Comparison of ENCODE assay signal across 8 cellular contexts in genomic region chr20:50729925-50730764, GRCh38. TPM values are rescaled to one million over a fixed set of nuclear protein-coding genes. Genes with fewer than 3 reads are reported as not detected.
DNase-seq lines count a peak whose midpoint lies in the region; ATAC-seq, FAIRE-seq and TF ChIP-seq lines count a peak whose summit lies in the region.

No MANE protein-coding gene starts in this region.

- no peaks in the 10 kb centered on the region for H4K20me1 ChIP-seq in astrocyte (ENCODE audit: insufficient read depth, low read length)
- H4K20me1 ChIP-seq in keratinocyte (ENCODE audit: control insufficient read depth, extremely low read depth, insufficient read depth, low read length): no peaks in the 10 kb centered on the region

- peak overlapping the region; percentile 96 for H3K4me2 ChIP-seq in astrocyte (ENCODE audit: low read length)
- H3K4me2 ChIP-seq in keratinocyte (ENCODE audit: control insufficient read depth, extremely low read depth, insufficient read depth, low read depth, low read length): peak overlapping the region; percentile 91

- H3K27me3 ChIP-seq in BE2C: no peaks in the 10 kb centered on the region
- H3K27me3 ChIP-seq in HUES6 (ENCODE audit: control insufficient read depth, insufficient read depth, low read length): no peaks in the 10 kb centered on the region
- H3K27me3 ChIP-seq in astrocyte (ENCODE audit: insufficient read depth, low read length): peaks cover 9% of the 10 kb centered on the region
- H3K27me3 ChIP-seq in keratinocyte (ENCODE audit: control insufficient read depth, extremely low read depth, insufficient read depth, low read length): no peaks in the 10 kb centered on the region
- H3K27me3 ChIP-seq in stomach smooth muscle (ENCODE audit: control insufficient read depth in 1 of 2, insufficient read depth in 2 of 2, low read length in 2 of 2): no peaks in the 10 kb centered on the region

- no peaks in the 10 kb centered on the region for H3K27me3 Mint-ChIP-seq in astrocyte (ENCODE audit: low read depth, unreplicated experiment)

- H3K4me1 ChIP-seq in BE2C (peaks cover under 1% of the 10 kb centered on the region; the same call in 1 of the 2 replicates), HUES6 (ENCODE audit: control insufficient read depth, insufficient read depth, low read length) (peaks cover 31% of the 10 kb centered on the region), astrocyte (ENCODE audit: insufficient read depth, low read length) (peaks cover 10% of the 10 kb centered on the region), keratinocyte (ENCODE audit: control insufficient read depth, extremely low read depth, insufficient read depth, low read length) (peaks cover 57% of the 10 kb centered on the region), stomach smooth muscle (ENCODE audit: control insufficient read depth, insufficient read depth, low read length) (peaks cover 16% of the 10 kb centered on the region)

- peak overlapping the region; percentile 84 for H3K27ac ChIP-seq in HUES6 (ENCODE audit: low read depth, low read length)
- H3K27ac ChIP-seq in astrocyte (ENCODE audit: low read depth, low read length): no peak overlapping the region
- peak overlapping the region; percentile 98 for H3K27ac ChIP-seq in keratinocyte (ENCODE audit: control insufficient read depth, insufficient read depth, low read length)
- peak overlapping the region; percentile 41 for H3K27ac ChIP-seq in stomach smooth muscle (ENCODE audit: low read length)

- H3K4me3 Mint-ChIP-seq in astrocyte (ENCODE audit: unreplicated experiment): peak overlapping the region; percentile 85

- H3K9me3 Mint-ChIP-seq in astrocyte (ENCODE audit: unreplicated experiment): no peaks in the 10 kb centered on the region

- H3K4me1 Mint-ChIP-seq in astrocyte (ENCODE audit: low read depth, unreplicated experiment): peaks cover 29% of the 10 kb centered on the region

- TF ChIP-seq CTCF in BE2C (IDR thresholded peaks at IDR 0.05; ENCODE audit: low read depth, low read length): no peak
- no peak for TF ChIP-seq CTCF in astrocyte (IDR thresholded peaks at IDR 0.05; ENCODE audit: insufficient read depth, low read depth, low read length)
- TF ChIP-seq CTCF in keratinocyte (optimal IDR thresholded peaks at IDR 0.05 in 1 of 3, IDR thresholded peaks at IDR 0.05 in 1 of 3, conservative IDR thresholded peaks at IDR 0.05 in 1 of 3; ENCODE audit: extremely low read depth in 1 of 3, insufficient read depth in 2 of 3, low read length in 3 of 3): no peak

- dilution Hi-C loops in keratinocyte (cut with MboI; ENCODE audit: extremely low pct_ligation_motif_present, low sequenced_read_pairs): loop anchor here (10.0 kb wide), 1 partner anchor 65 kb away; no protein-coding TSS in a partner anchor

- no peak for FAIRE-seq in astrocyte (lab: Jason Lieb, UNC)
- FAIRE-seq in keratinocyte (lab: Jason Lieb, UNC): no peak

- peak overlapping the region; percentile 88 for H3K27ac Mint-ChIP-seq in astrocyte (ENCODE audit: unreplicated experiment)

- H2AFZ ChIP-seq in astrocyte (ENCODE audit: low read depth, low read length) (peak overlapping the region; percentile 84), keratinocyte (ENCODE audit: control insufficient read depth, low read length) (peak overlapping the region; percentile 56)

- DNase-seq in BE2C (no peak), astrocyte (ENCODE audit: low read depth) (no peak), keratinocyte (ENCODE audit: low read depth, low spot score) (no peak), inferior parietal cortex (ENCODE audit: extremely low spot score) (no peak), mucosa of gallbladder (ENCODE audit: low spot score) (no peak)

- no peak for ATAC-seq in GM21825 (IDR thresholded peaks at IDR 0.05; ENCODE audit: unreplicated experiment)

- H3K9me3 ChIP-seq in BE2C (no peaks in the 10 kb centered on the region), HUES6 (ENCODE audit: control insufficient read depth, insufficient read depth, low read depth, low read length) (no peaks in the 10 kb centered on the region), astrocyte (ENCODE audit: insufficient read depth, low read depth, low read length) (no peaks in the 10 kb centered on the region), keratinocyte (ENCODE audit: control insufficient read depth, low read depth, low read length) (no peaks in the 10 kb centered on the region), stomach smooth muscle (ENCODE audit: control insufficient read depth in 2 of 2, low read length in 2 of 2) (no peaks in the 10 kb centered on the region)

- no peaks in the 10 kb centered on the region for H3K36me3 ChIP-seq in BE2C
- peaks cover 3% of the 10 kb centered on the region; the same call in 1 of the 2 replicates for H3K36me3 ChIP-seq in HUES6 (ENCODE audit: control insufficient read depth, insufficient read depth, low read length)
- no peaks in the 10 kb centered on the region for H3K36me3 ChIP-seq in astrocyte (ENCODE audit: insufficient read depth, low read length)
- H3K36me3 ChIP-seq in keratinocyte (ENCODE audit: control insufficient read depth in 2 of 2, extremely low read depth in 1 of 2, insufficient read depth in 2 of 2, low read length in 2 of 2): peaks cover 0 to 3% of the 10 kb centered on the region in 2 experiments
- no peaks in the 10 kb centered on the region for H3K36me3 ChIP-seq in stomach smooth muscle (ENCODE audit: control insufficient read depth in 2 of 2, insufficient read depth in 2 of 2, low read length in 2 of 2)

- no peaks in the 10 kb centered on the region for H3K9me1 ChIP-seq in keratinocyte (ENCODE audit: control insufficient read depth, extremely low read depth, insufficient read depth, low read length)

- H3K79me2 ChIP-seq in astrocyte (ENCODE audit: insufficient read depth, low read length): peaks cover 4% of the 10 kb centered on the region
- peaks cover 37% of the 10 kb centered on the region for H3K79me2 ChIP-seq in keratinocyte (ENCODE audit: control insufficient read depth, insufficient read depth, low read length)

- H3K36me3 Mint-ChIP-seq in astrocyte (ENCODE audit: low read depth, unreplicated experiment): no peaks in the 10 kb centered on the region

- H3K9ac ChIP-seq in HUES6 (ENCODE audit: low read length): peak overlapping the region; percentile 82
- peak overlapping the region; percentile 66 for H3K9ac ChIP-seq in astrocyte (ENCODE audit: low read length)
- peak overlapping the region; percentile 69 for H3K9ac ChIP-seq in keratinocyte (ENCODE audit: control insufficient read depth, extremely low read depth, insufficient read depth, low read length)
- H3K9ac ChIP-seq in stomach smooth muscle (ENCODE audit: low read length in 2 of 2): peak overlapping the region; percentile 51 to 52

- H3K4me3 ChIP-seq in BE2C (ENCODE audit: low read depth, low read length): peak overlapping the region; percentile 78
- peak overlapping the region; percentile 94 for H3K4me3 ChIP-seq in HUES6 (ENCODE audit: low read depth, low read length)
- H3K4me3 ChIP-seq in astrocyte (ENCODE audit: insufficient read depth, low read depth, low read length): peak overlapping the region; percentile 72
- peak overlapping the region; percentile 42 to 66 (median 63) for H3K4me3 ChIP-seq in keratinocyte (ENCODE audit: control insufficient read depth in 2 of 3, extremely low read depth in 1 of 3, insufficient read depth in 2 of 3, low read depth in 1 of 3, low read length in 3 of 3)
- H3K4me3 ChIP-seq in stomach smooth muscle (ENCODE audit: low read length in 2 of 2): peak overlapping the region; percentile 78 to 86

RNA-seq across cellular contexts. Expression of gene PARD6B, which starts 1.2 kb away (rescaled TPM):
- 1.4 TPM for polyA plus RNA-seq in BE2C (2012; ENCODE audit: insufficient read depth, insufficient read length, low read depth)
- total RNA-seq in astrocyte (10.1 and 13.1 TPM in 2 replicates), mucosa of gallbladder (41.1 TPM)
- 1.4 to 2.0 TPM (median 1.4 TPM) in 3 replicates for polyA plus RNA-seq in keratinocyte
- polyA plus RNA-seq in keratinocyte (2011; ENCODE audit: low read depth): 9.9 TPM
- polyA plus RNA-seq in keratinocyte (2011; cell fraction: cytosol; rRNA removed): 0.30 and 1.1 TPM in 2 replicates
- 2.0 and 2.9 TPM in 2 replicates for polyA plus RNA-seq in keratinocyte (2011; cell fraction: nucleus; rRNA removed)
- polyA plus RNA-seq in keratinocyte (2012; ENCODE audit: low replicate concordance): 1.1 and 9.7 TPM in 2 replicates
- 1.8 to 4.9 TPM (median 2.5 TPM) in 3 replicates for polyA minus RNA-seq in keratinocyte
- 1.5 TPM for polyA minus RNA-seq in keratinocyte (2011; cell fraction: cytosol; rRNA and poly(A)+ RNA removed)
- 2.5 and 4.3 TPM in 2 replicates for polyA minus RNA-seq in keratinocyte (2011; cell fraction: nucleus; rRNA and poly(A)+ RNA removed)

RNA-seq across cellular contexts. Expression of gene RIPOR3, which starts 38.8 kb away (rescaled TPM):
- 1.7 TPM for polyA plus RNA-seq in BE2C (2012; ENCODE audit: insufficient read depth, insufficient read length, low read depth)
- total RNA-seq in astrocyte (0.29 and 0.39 TPM in 2 replicates), mucosa of gallbladder (6.4 TPM)
- 0.10 to 0.40 TPM (median 0.10 TPM) in 3 replicates for polyA plus RNA-seq in keratinocyte
- polyA plus RNA-seq in keratinocyte (2011; ENCODE audit: low read depth): 0.42 TPM
- polyA plus RNA-seq in keratinocyte (2011; cell fraction: cytosol; rRNA removed): 0.05 and 0.06 TPM in 2 replicates
- polyA plus RNA-seq in keratinocyte (2011; cell fraction: nucleus; rRNA removed): 0.43 and 0.44 TPM in 2 replicates
- 0.22 and 1.2 TPM in 2 replicates for polyA plus RNA-seq in keratinocyte (2012; ENCODE audit: low replicate concordance)
- polyA minus RNA-seq in keratinocyte: 0.10 to 0.72 TPM in 2 of 3 replicates, not detected in the other
- polyA minus RNA-seq in keratinocyte (2011; cell fraction: cytosol; rRNA and poly(A)+ RNA removed): not detected
- polyA minus RNA-seq in keratinocyte (2011; cell fraction: nucleus; rRNA and poly(A)+ RNA removed): 0.11 and 0.31 TPM in 2 replicates
